Comparison of ENCODE assay signal across 10 cellular contexts in genomic region chr17:79027274-79027924, GRCh38. TPM values are rescaled to one million over a fixed set of nuclear protein-coding genes. Genes with fewer than 3 reads are reported as not detected.
A peak's percentile ranks its signal among the peaks of the same experiment; 100 is the strongest.
DNase-seq lines count a peak whose midpoint lies in the region; ATAC-seq and TF ChIP-seq lines count a peak whose summit lies in the region.
"Had no signal": no experiment of that assay in that cellular context is flagged by ENCODE, and none has a peak within 500 bp of the region (broad histone marks: within the 10 kb centered on the region; RNA-seq: fewer than 3 reads in every experiment).

No MANE protein-coding gene starts in this region.

- H3K9me3 ChIP-seq in esophagus (ENCODE audit: control insufficient read depth in 2 of 2, insufficient read depth in 1 of 2, low read depth in 1 of 2, low read length in 1 of 2) = no peaks in the 10 kb centered on the region
- no peaks in the 10 kb centered on the region for H3K9me3 ChIP-seq in testis

- ATAC-seq in GM18517 (IDR thresholded peaks at IDR 0.05; ENCODE audit: unreplicated experiment) = no peak
- ATAC-seq in GM21447 (IDR thresholded peaks at IDR 0.05; ENCODE audit: unreplicated experiment) = no peak

- H3K9me3 Mint-ChIP-seq in activated naive CD4-positive, alpha-beta T cell treated with anti-CD3 and anti-CD28 coated beads, Interleukin-2, amount 10 ng/mL, durations not matched to agents 7 days and 5 days = no peaks in the 10 kb centered on the region
- H3K9me3 Mint-ChIP-seq in neural crest cell = no peaks in the 10 kb centered on the region
- H3K9me3 Mint-ChIP-seq: memory B cell had no signal

- 23 to 26% methylated on average over 10 of the region's 10 CpGs for WGBS in esophagus, 2 donors
- WGBS in testis, 2 donors = 33 to 52% methylated on average over 3 to 10 of the region's 10 CpGs

- TF ChIP-seq CTCF in neural crest cell (conservative IDR thresholded peaks at IDR 0.05) = no peak
- TF ChIP-seq CTCF in testis (IDR thresholded peaks at IDR 0.05) = no peak

- H3K36me3 Mint-ChIP-seq in activated naive CD4-positive, alpha-beta T cell treated with anti-CD3 and anti-CD28 coated beads, Interleukin-2, amount 10 ng/mL, durations not matched to agents 7 days and 5 days = no peaks in the 10 kb centered on the region
- no peaks in the 10 kb centered on the region for H3K36me3 Mint-ChIP-seq in neural crest cell (ENCODE audit: low read depth)

- peaks cover 10 to 22% of the 10 kb centered on the region in 2 donors for H3K4me1 ChIP-seq in esophagus (ENCODE audit: control insufficient read depth in 2 of 2, insufficient read depth in 2 of 2, low read length in 1 of 2)
- H3K4me1 ChIP-seq in testis = peaks cover 55% of the 10 kb centered on the region

- H3K4me3 Mint-ChIP-seq in activated naive CD4-positive, alpha-beta T cell treated with anti-CD3 and anti-CD28 coated beads, Interleukin-2, amount 10 ng/mL, durations not matched to agents 7 days and 5 days = no peak overlapping the region
- H3K4me3 Mint-ChIP-seq in neural crest cell = peak overlapping the region; percentile 49
- H3K4me3 Mint-ChIP-seq: memory B cell had no signal

- H3K27me3 ChIP-seq in esophagus (ENCODE audit: control insufficient read depth in 1 of 2, insufficient read depth in 2 of 2, low read length in 2 of 2) (no peaks in the 10 kb centered on the region), testis (no peaks in the 10 kb centered on the region)

- intact Hi-C loops in testis (cut with DNase I; ENCODE audit: low total_unique reads) = no loop called here

- peak; percentile 20 for DNase-seq in activated naive CD4-positive, alpha-beta T cell treated with anti-CD3 and anti-CD28 coated beads, Interleukin-2, amount 10 ng/mL, durations not matched to agents 7 days and 5 days
- DNase-seq in activated naive CD4-positive, alpha-beta T cell treated with anti-CD3 and anti-CD28 coated beads, Interleukin-2, amount 50 U/mL, for 16 hours = no peak
- no peak for DNase-seq in neural crest cell (ENCODE audit: low read depth, low spot score)
- no peak for DNase-seq in NCI-H526 (lab: John Stamatoyannopoulos, UW)
- DNase-seq in testis = no peak
- DNase-seq: NCI-H1105 had no signal

- H3K36me3 ChIP-seq in esophagus (ENCODE audit: control insufficient read depth in 2 of 2, insufficient read depth in 2 of 2, low read length in 1 of 2) (no peaks in the 10 kb centered on the region), testis (ENCODE audit: low read depth, missing control alignments) (no peaks in the 10 kb centered on the region)

- CTCF ChIA-PET in activated naive CD4-positive, alpha-beta T cell treated with anti-CD3 and anti-CD28 coated beads, Interleukin-2, amount 10 ng/mL, durations not matched to agents 7 days and 5 days (lab: Charles Lee) = interaction anchor here (1.5 kb wide), 1 partner anchor 18 kb away, joined by 6 read pairs; no protein-coding TSS in a partner anchor

- H3K4me1 Mint-ChIP-seq in activated naive CD4-positive, alpha-beta T cell treated with anti-CD3 and anti-CD28 coated beads, Interleukin-2, amount 10 ng/mL, durations not matched to agents 7 days and 5 days = peaks cover 18% of the 10 kb centered on the region
- H3K4me1 Mint-ChIP-seq in neural crest cell = peaks cover 21% of the 10 kb centered on the region

- H3K27ac Mint-ChIP-seq in activated naive CD4-positive, alpha-beta T cell treated with anti-CD3 and anti-CD28 coated beads, Interleukin-2, amount 10 ng/mL, durations not matched to agents 7 days and 5 days = no peak overlapping the region
- no peak overlapping the region for H3K27ac Mint-ChIP-seq in neural crest cell (ENCODE audit: unreplicated experiment)
- H3K27ac Mint-ChIP-seq: memory B cell had no signal

- H3K27ac ChIP-seq in esophagus (ENCODE audit: low read depth in 2 of 2, low read length in 1 of 2) (peak overlapping the region; percentile 43 to 48), testis (no peak overlapping the region)

- peaks cover 94% of the 10 kb centered on the region for H3K27me3 Mint-ChIP-seq in activated naive CD4-positive, alpha-beta T cell treated with anti-CD3 and anti-CD28 coated beads, Interleukin-2, amount 10 ng/mL, durations not matched to agents 7 days and 5 days
- peaks cover 83% of the 10 kb centered on the region for H3K27me3 Mint-ChIP-seq in neural crest cell (ENCODE audit: low read depth)

- H3K4me3 ChIP-seq in esophagus (ENCODE audit: low read depth in 1 of 2, low read length in 2 of 2) (no peak overlapping the region), testis (no peak overlapping the region)

- no peak for TF ChIP-seq POLR2A in testis (IDR thresholded peaks at IDR 0.05)

RNA-seq across cellular contexts. Expression of gene C1QTNF1, which starts 3.4 kb away (rescaled TPM):
- polyA plus RNA-seq in esophagus = 1 to 10 TPM; 6.0 to 7.2 TPM
- total RNA-seq in neural crest cell = 0.89 and 1.0 TPM in 2 replicates
- total RNA-seq in testis = 1 to 10 TPM; 9.1 to 9.8 TPM
- polyA plus RNA-seq in testis (ENCODE audit: insufficient read depth, low read depth, low replicate concordance) = 22.5 TPM

RNA-seq across cellular contexts. Expression of gene CANT1, which starts 17.8 kb away (rescaled TPM):
- polyA plus RNA-seq in esophagus = 10 to 100 TPM; 24.1 to 24.5 TPM
- total RNA-seq in neural crest cell = 62.1 and 63.8 TPM in 2 replicates
- total RNA-seq in testis = 10 to 100 TPM; 60.6 to 64.1 TPM
- polyA plus RNA-seq in testis (ENCODE audit: insufficient read depth, low read depth, low replicate concordance) = 80.5 TPM

RNA-seq across cellular contexts. Expression of gene ENGASE, which starts 47.2 kb away (rescaled TPM):
- polyA plus RNA-seq in esophagus (10 to 100 TPM; 10.6 to 31.7 TPM), testis (ENCODE audit: insufficient read depth, low read depth, low replicate concordance) (20.3 TPM)
- total RNA-seq in neural crest cell (50.9 and 52.6 TPM in 2 replicates), testis (10 to 100 TPM; 34.9 to 48.5 TPM)

RNA-seq across cellular contexts. Expression of gene LGALS3BP, which starts 47.7 kb away (rescaled TPM):
- polyA plus RNA-seq in esophagus (100 to 1,000 TPM in 1 of 2 donors, 10 to 100 TPM in 1; 85.1 to 103 TPM), testis (ENCODE audit: insufficient read depth, low read depth, low replicate concordance) (328 TPM)
- total RNA-seq in neural crest cell (21.7 and 24.3 TPM in 2 replicates), testis (100 to 1,000 TPM; 498 to 845 TPM)

Comparison
In these comparisons a context has a peak if more than half of its experiments do, and no peak if none do; other contexts are left out.
1. H3K27ac ChIP-seq: peak in esophagus (2 of 2); none in testis (0 of 2).